Comparison of ENCODE assay signal across 1 cellular context in genomic region chr2:20190862-20191713, GRCh38.
TF ChIP-seq lines count a peak whose summit lies in the region.

No MANE protein-coding gene starts in this region.

TF ChIP-seq in GM23338, 12 proteins besides CTCF, POLR2A, EP300 and RAD21 (continued from another document):
- TF ChIP-seq REST (IDR thresholded peaks at IDR 0.05; ENCODE audit: unreplicated experiment) (no peak), ZNF331 (CRISPR knock-in tag; IDR thresholded peaks at IDR 0.05; ENCODE audit: low read depth) (no peak), ZNF114 (CRISPR knock-in tag; IDR thresholded peaks at IDR 0.05) (no peak), POLR2AphosphoS5 (IDR thresholded peaks at IDR 0.05; ENCODE audit: low read depth) (no peak), NANOG (IDR thresholded peaks at IDR 0.05; ENCODE audit: borderline replicate concordance) (no peak), ZNF462 (CRISPR knock-in tag; IDR thresholded peaks at IDR 0.05) (no peak)
